1 cellular context compared by ENCODE assay signal in genomic region chr1:23695667-23696066, GRCh38.
TF ChIP-seq lines count a peak whose summit lies in the region.

No MANE protein-coding gene starts in this region.

TF ChIP-seq in endothelial cell of umbilical vein, 7 proteins besides CTCF, POLR2A, EP300 and RAD21:
- TF ChIP-seq POLR2AphosphoS5 (IDR thresholded peaks at IDR 0.05; ENCODE audit: insufficient read depth, low read depth, low read length) (no peak), MAX (IDR thresholded peaks at IDR 0.05; ENCODE audit: insufficient read depth, insufficient read length) (no peak), JUN (IDR thresholded peaks at IDR 0.05; ENCODE audit: borderline replicate concordance, insufficient read depth, insufficient read length, low read depth) (no peak), MYC (IDR thresholded peaks at IDR 0.05; ENCODE audit: low read depth, low read length) (no peak), GATA2 (IDR thresholded peaks at IDR 0.05; ENCODE audit: insufficient read depth, insufficient read length, low read depth, low read length) (no peak), EZH2 (IDR thresholded peaks at IDR 0.05; ENCODE audit: borderline replicate concordance, low read depth, low read length, severe bottlenecking) (no peak)
